8 cellular contexts compared by ENCODE assay signal in the genomic region with DNA sequence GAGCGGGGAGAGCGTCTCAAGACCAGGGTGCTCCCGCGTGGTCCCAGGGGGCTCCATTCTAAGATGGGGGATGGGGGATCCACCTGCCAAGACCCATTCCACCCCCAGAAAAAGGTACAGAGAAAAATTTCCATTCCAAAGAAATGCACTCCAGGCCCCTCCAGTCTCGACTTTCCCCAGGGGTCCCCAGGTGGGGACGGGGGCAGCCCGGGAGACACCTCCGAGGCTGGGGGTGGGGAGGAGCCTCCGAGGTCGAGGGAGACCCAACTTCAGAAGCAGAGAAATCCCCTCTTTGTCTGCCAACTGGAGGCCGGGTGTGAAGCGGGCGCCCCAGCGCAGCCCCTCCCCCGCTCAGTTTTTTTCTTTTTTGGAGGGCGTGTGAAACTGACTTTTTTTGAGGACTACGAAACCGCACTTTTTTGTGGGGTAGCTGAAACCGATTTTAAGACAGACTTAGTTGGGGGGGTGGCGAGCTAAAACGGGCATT.
DNase-seq lines count a peak whose midpoint lies in the region; ATAC-seq and TF ChIP-seq lines count a peak whose summit lies in the region.

No MANE protein-coding gene starts in this region.

- peaks cover 19% of the 10 kb centered on the region for H3K4me1 Mint-ChIP-seq in activated naive CD8-positive, alpha-beta T cell (ENCODE audit: low read depth)

- TF ChIP-seq CTCF in GM12865 (IDR thresholded peaks at IDR 0.05; ENCODE audit: insufficient read depth, low read depth, low read length, missing control alignments) = no peak

- peak overlapping the region; percentile 72 for H3K4me3 ChIP-seq in GM12865 (ENCODE audit: low read depth, low read length)

- peak overlapping the region; percentile 93 for H3K4me3 Mint-ChIP-seq in activated naive CD8-positive, alpha-beta T cell

- H3K27ac ChIP-seq in substantia nigra (ENCODE audit: low read depth, low read length, poor library complexity, severe bottlenecking) = no peak overlapping the region

- ATAC-seq in HG02840 (IDR thresholded peaks at IDR 0.05; ENCODE audit: low FRiP score, unreplicated experiment) = no peak

- H3K36me3 Mint-ChIP-seq in activated naive CD8-positive, alpha-beta T cell = no peaks in the 10 kb centered on the region

- no peaks in the 10 kb centered on the region for H3K27me3 Mint-ChIP-seq in activated naive CD8-positive, alpha-beta T cell

- no peaks in the 10 kb centered on the region for H3K9me3 Mint-ChIP-seq in activated naive CD8-positive, alpha-beta T cell (ENCODE audit: low read depth)

- DNase-seq in GM12865 (ENCODE audit: low read depth) (peak; percentile 94), RKO (ENCODE audit: low spot score) (peak; percentile 58), iris pigment epithelial cell (ENCODE audit: low read depth) (peak; percentile 47), DMS53 (lab: John Stamatoyannopoulos, UW) (no peak), substantia nigra (lab: John Stamatoyannopoulos, UW) (no peak)
- peak in 2 of 3 experiments; percentile 40 to 66 for DNase-seq in stimulated activated CD4-positive, alpha-beta T cell treated with anti-CD3 and anti-CD28 coated beads, TNF-alpha, amount 100 ng/mL, for 24 hours (ENCODE audit: low read depth in 3 of 3)

- H3K27ac Mint-ChIP-seq in activated naive CD8-positive, alpha-beta T cell = peak overlapping the region; percentile 95

Comparison
In these comparisons a context has a peak if more than half of its experiments do, and no peak if none do; other contexts are left out.
1. DNase-seq: peak in GM12865 (single experiment), RKO (single experiment), iris pigment epithelial cell (single experiment) and stimulated activated CD4-positive, alpha-beta T cell treated with anti-CD3 and anti-CD28 coated beads, TNF-alpha, amount 100 ng/mL, for 24 hours (2 of 3); none in DMS53 (single experiment) and substantia nigra (0 of 49).